In genomic region chr14:22627506-22628263, GRCh38 we compare ENCODE assay signal across 35 cellular contexts. TPM values are rescaled to one million over a fixed set of nuclear protein-coding genes. Genes with fewer than 3 reads are reported as not detected.
"Had no signal": no experiment of that assay in that cellular context is flagged by ENCODE, and none has a peak within 500 bp of the region (broad histone marks: within the 10 kb centered on the region; RNA-seq: fewer than 3 reads in every experiment).

No MANE protein-coding gene starts in this region.

- DNase-seq: activated CD4-positive, alpha-beta T cell treated with anti-CD3 and anti-CD28 coated beads, Interleukin-2, amount 10 ng/mL, durations not matched to agents 24 days and 14 days; activated CD4-positive, alpha-beta T cell treated with anti-CD3 and anti-CD28 coated beads, Interleukin-2, amount 50 U/mL, for 4 hours; activated CD8-positive, alpha-beta T cell treated with anti-CD3 and anti-CD28 coated beads, Interleukin-2, amount 10 ng/mL, durations not matched to agents 7 days and 5 days; activated gamma-delta T cell; activated naive CD4-positive, alpha-beta T cell treated with Interleukin-2 at 50 U/mL for 16 hours; activated naive CD8-positive, alpha-beta T cell treated with anti-CD3 and anti-CD28 coated beads, Interleukin-2, amount 10 ng/mL, durations not matched to agents 7 days and 5 days; activated T-cell treated with anti-CD3 and anti-CD28 coated beads, Interleukin-2, amount 50 U/mL, for 24 hours; adrenal gland; body of pancreas; Kasumi-1; KG1; MM.1S; MV-4-11; NCI-H1092; NCI-H1436 treated with DMSO at 0.1 percent for 48 hours; NCI-H1694 treated with DMSO at 0.1 percent for 48 hours; NCI-H2029; NCI-H2107; NCI-H2171; NCI-H510A; NCI-H526; NCI-H774; SHP77; SJCRH30; T1000 had no signal

- H3K9me3 ChIP-seq: adrenal gland, body of pancreas, breast epithelium had no signal

- H3K4me3 ChIP-seq: adrenal gland, body of pancreas, breast epithelium, SJCRH30, SK-N-MC had no signal

- H3K4me3 Mint-ChIP-seq: activated CD4-positive, alpha-beta T cell treated with anti-CD3 and anti-CD28 coated beads, Interleukin-2, amount 10 ng/mL, durations not matched to agents 24 days and 14 days; activated CD8-positive, alpha-beta T cell treated with anti-CD3 and anti-CD28 coated beads, Interleukin-2, amount 10 ng/mL, durations not matched to agents 7 days and 5 days; activated naive CD4-positive, alpha-beta T cell treated with anti-CD3 and anti-CD28 coated beads, Interleukin-2, amount 50 U/mL, for 24 hours; activated naive CD8-positive, alpha-beta T cell treated with anti-CD3 and anti-CD28 coated beads, Interleukin-2, amount 10 ng/mL, durations not matched to agents 7 days and 5 days; activated T-cell treated with anti-CD3 and anti-CD28 coated beads, Interleukin-2, amount 50 U/mL, for 24 hours had no signal

- FAIRE-seq: astrocyte had no signal

- H3K36me3 Mint-ChIP-seq: activated naive CD8-positive, alpha-beta T cell treated with anti-CD3 and anti-CD28 coated beads, Interleukin-2, amount 10 ng/mL, durations not matched to agents 7 days and 5 days had no signal

- H3K27ac ChIP-seq: adrenal gland, body of pancreas, breast epithelium, SJCRH30, SK-N-MC had no signal

- H3K27ac Mint-ChIP-seq: activated CD4-positive, alpha-beta T cell treated with anti-CD3 and anti-CD28 coated beads, Interleukin-2, amount 10 ng/mL, durations not matched to agents 24 days and 14 days; activated CD8-positive, alpha-beta T cell treated with anti-CD3 and anti-CD28 coated beads, Interleukin-2, amount 10 ng/mL, durations not matched to agents 7 days and 5 days; activated naive CD4-positive, alpha-beta T cell treated with anti-CD3 and anti-CD28 coated beads, Interleukin-2, amount 50 U/mL, for 24 hours; activated naive CD8-positive, alpha-beta T cell treated with anti-CD3 and anti-CD28 coated beads, Interleukin-2, amount 10 ng/mL, durations not matched to agents 7 days and 5 days; activated T-cell treated with anti-CD3 and anti-CD28 coated beads, Interleukin-2, amount 50 U/mL, for 24 hours; activated T-helper 2 cell treated with anti-CD3 and anti-CD28 coated beads, Interferon-gamma antibody, Interleukin-2, Interleukin-4, amounts not matched to agents 10 μg/mL and 5 μg/mL and 100 μg/mL, durations not matched to agents 14 hours and 24 hours and 36 hours had no signal

- ATAC-seq: activated CD8-positive, alpha-beta T cell treated with anti-CD3 and anti-CD28 coated beads, Interleukin-2, amount 10 ng/mL, durations not matched to agents 7 days and 5 days; body of pancreas; Panc1 had no signal

- H3K4me1 Mint-ChIP-seq: activated naive CD4-positive, alpha-beta T cell treated with anti-CD3 and anti-CD28 coated beads, Interleukin-2, amount 50 U/mL, for 24 hours had no signal

- H3K36me3 ChIP-seq: adrenal gland, breast epithelium, SJCRH30 had no signal

- H3K27me3 ChIP-seq: adrenal gland, body of pancreas, breast epithelium, SJCRH30 had no signal

- H3K4me1 ChIP-seq: body of pancreas, breast epithelium, SJCRH30 had no signal

RNA-seq across cellular contexts. Expression of gene OR6J1, which starts 16.5 kb away (rescaled TPM):
- total RNA-seq: activated CD4-positive, alpha-beta T cell treated with anti-CD3 and anti-CD28 coated beads, Interleukin-2, amount 10 ng/mL, durations not matched to agents 24 days and 14 days; activated CD8-positive, alpha-beta T cell treated with anti-CD3 and anti-CD28 coated beads, Interleukin-2, amount 10 ng/mL, durations not matched to agents 7 days and 5 days; activated naive CD8-positive, alpha-beta T cell treated with anti-CD3 and anti-CD28 coated beads, Interleukin-2, amount 10 ng/mL, durations not matched to agents 7 days and 5 days; activated T-helper 2 cell treated with anti-CD3 and anti-CD28 coated beads, Interferon-gamma antibody, Interleukin-2, Interleukin-4, amounts not matched to agents 10 μg/mL and 5 μg/mL and 100 μg/mL, durations not matched to agents 14 hours and 24 hours and 36 hours; adrenal gland; astrocyte; body of pancreas; breast epithelium; cardiac septum; RPMI7951; SJCRH30; T-helper 1 cell treated with Interleukin-12 subunit alpha and Interleukin-12 subunit beta and Interleukin-4 antibody, amounts not matched to agents 30 ng/mL and 1 ng/mL, for 36 hours; T-helper 2 cell treated with Interferon-gamma antibody and Interleukin-4, amounts not matched to agents 100 ng/mL and 5 ng/mL, for 36 hours had no signal
- polyA plus RNA-seq: adrenal gland had no signal
